In the genomic region with DNA sequence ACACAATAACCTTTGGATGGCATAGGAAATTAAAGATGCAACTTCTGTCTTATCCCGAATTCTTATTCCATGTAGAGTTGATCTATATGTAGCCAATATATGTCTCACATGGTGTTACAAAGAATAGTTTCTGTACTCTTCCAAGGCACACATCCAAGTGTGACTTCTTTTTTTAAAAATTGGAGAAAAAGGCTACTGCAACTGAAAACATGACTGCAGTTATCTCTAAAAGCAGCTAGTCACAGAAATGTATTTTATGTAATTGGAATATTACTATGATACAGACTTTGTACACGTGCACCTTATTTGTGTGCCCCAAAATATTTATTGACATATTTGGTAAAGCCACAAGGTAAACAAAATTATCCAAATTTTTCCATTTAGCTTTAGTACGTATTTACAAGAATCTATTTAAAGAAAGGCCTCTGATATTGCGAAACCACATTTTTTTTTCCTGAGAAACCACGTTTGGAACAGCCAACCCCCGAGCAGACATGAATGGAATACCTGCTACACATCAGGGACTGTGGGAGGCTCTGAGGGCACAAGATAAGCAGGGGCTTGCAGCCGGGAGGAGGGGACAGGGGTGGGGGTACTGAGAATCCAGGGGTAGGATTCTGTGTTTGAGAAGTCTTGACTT, we compare ENCODE assay signal across 18 cellular contexts.
DNase-seq lines count a peak whose midpoint lies in the region; ATAC-seq and TF ChIP-seq lines count a peak whose summit lies in the region.
"Had no signal": no experiment of that assay in that cellular context is flagged by ENCODE, and none has a peak within 500 bp of the region (broad histone marks: within the 10 kb centered on the region; RNA-seq: fewer than 3 reads in every experiment).

No MANE protein-coding gene starts in this region.

- intact Hi-C loops in PC-3 (cut with micrococcal nuclease), result no loop called here
- intact Hi-C loops in esophagus muscularis mucosa (cut with DNase I), result no loop called here

- ATAC-seq in PC-3, result no peak
- ATAC-seq in activated CD4-positive, CD25-positive, alpha-beta regulatory T cell treated with anti-CD3 and anti-CD28 coated beads, Interleukin-2, amount 50 U/mL, for 24 hours, result no peak
- ATAC-seq: activated CD8-positive, alpha-beta T cell treated with anti-CD3 and anti-CD28 coated beads for 36 hours; stimulated activated memory B cell treated with anti-CD40 and anti-IgM and Interleukin-4, amounts not matched to agents 10 μg/mL and 1 μg/mL and 100 μg/mL, for 72 hours had no signal

- no peaks in the 10 kb centered on the region for H3K9me2 ChIP-seq in PC-3 (replicated peaks; ENCODE audit: low read length)

- H3K4me2 ChIP-seq in PC-3 (ENCODE audit: low read length), result no peak overlapping the region
- peak overlapping the region; percentile 27 for H3K4me2 ChIP-seq in fibroblast of lung (ENCODE audit: extremely low read depth, insufficient read depth, low read length)

- no peak overlapping the region for H2AFZ ChIP-seq in PC-3 (ENCODE audit: low read length)
- H2AFZ ChIP-seq in fibroblast of lung (ENCODE audit: low read length), result no peak overlapping the region

- TF ChIP-seq CTCF in BJ (IDR thresholded peaks at IDR 0.05; ENCODE audit: insufficient read depth, low read depth, low read length) (no peak), PC-3 (conservative IDR thresholded peaks at IDR 0.05; ENCODE audit: low read depth, low read length) (no peak), fibroblast of lung (conservative IDR thresholded peaks at IDR 0.05 in 1 of 2, IDR thresholded peaks at IDR 0.05 in 1 of 2; ENCODE audit: low read depth in 1 of 2, low read length in 2 of 2) (no peak), esophagus muscularis mucosa (IDR thresholded peaks at IDR 0.05) (no peak), right atrium auricular region (IDR thresholded peaks at IDR 0.05) (no peak)

- TF ChIP-seq EP300 in esophagus muscularis mucosa (IDR thresholded peaks at IDR 0.05), result no peak

- H3K27me3 ChIP-seq in BJ (ENCODE audit: control insufficient read depth, insufficient read depth, low read length) (no peaks in the 10 kb centered on the region), PC-3 (ENCODE audit: low read length) (no peaks in the 10 kb centered on the region), fibroblast of lung (ENCODE audit: control insufficient read depth, insufficient read depth, low read length) (peaks cover 5% of the 10 kb centered on the region), esophagus muscularis mucosa (no peaks in the 10 kb centered on the region), right atrium auricular region (no peaks in the 10 kb centered on the region)
- H3K27me3 ChIP-seq: esophagus squamous epithelium had no signal

- H3K79me2 ChIP-seq in PC-3 (ENCODE audit: low read length) (no peaks in the 10 kb centered on the region), fibroblast of lung (ENCODE audit: control insufficient read depth, insufficient read depth, low read length) (no peaks in the 10 kb centered on the region)

- H3K9me3 ChIP-seq in PC-3 (ENCODE audit: low read length), result no peaks in the 10 kb centered on the region
- no peaks in the 10 kb centered on the region for H3K9me3 ChIP-seq in fibroblast of lung (ENCODE audit: control insufficient read depth, insufficient read depth, low read depth, low read length)
- H3K9me3 ChIP-seq in esophagus muscularis mucosa, result no peaks in the 10 kb centered on the region
- no peaks in the 10 kb centered on the region for H3K9me3 ChIP-seq in right atrium auricular region
- H3K9me3 ChIP-seq: esophagus squamous epithelium had no signal

- no peaks in the 10 kb centered on the region for H3F3A ChIP-seq in PC-3 (ENCODE audit: low read length, unreplicated experiment)

- H3K9ac ChIP-seq in PC-3 (ENCODE audit: low read length), result no peak overlapping the region
- no peak overlapping the region for H3K9ac ChIP-seq in fibroblast of lung (ENCODE audit: insufficient read depth, low read length)

- TF ChIP-seq POLR2A in esophagus muscularis mucosa (IDR thresholded peaks at IDR 0.05; ENCODE audit: low read depth), result no peak

- H4K20me1 ChIP-seq in PC-3 (ENCODE audit: low read length), result no peaks in the 10 kb centered on the region
- no peaks in the 10 kb centered on the region for H4K20me1 ChIP-seq in fibroblast of lung (ENCODE audit: control insufficient read depth, extremely low read depth, insufficient read depth, low read length)

- H3K4me3 ChIP-seq in BJ (ENCODE audit: low read depth, low read length), result no peak overlapping the region
- H3K4me3 ChIP-seq in PC-3 (ENCODE audit: low read length), result no peak overlapping the region
- H3K4me3 ChIP-seq in fibroblast of lung (replicated peaks in 1 of 4; ENCODE audit: control extremely low read depth in 1 of 4, insufficient read depth in 1 of 4, low read depth in 3 of 4, low read length in 4 of 4), result no peak overlapping the region
- H3K4me3 ChIP-seq in skeletal muscle cell (ENCODE audit: low read depth, low read length), result no peak overlapping the region
- H3K4me3 ChIP-seq in esophagus muscularis mucosa, result no peak overlapping the region
- no peak overlapping the region for H3K4me3 ChIP-seq in right atrium auricular region
- H3K4me3 ChIP-seq: esophagus squamous epithelium had no signal

- DNase-seq in BJ (ENCODE audit: low read depth) (peak; percentile 80), PC-3 (peak; percentile 24), fibroblast of lung (ENCODE audit: low read depth in 2 of 2) (peak; percentile 54 to 61), skeletal muscle cell (ENCODE audit: low read depth) (peak; percentile 4), esophagus muscularis mucosa (ENCODE audit: extremely low spot score) (no peak), D341Med (ENCODE audit: low spot score) (no peak), right atrium auricular region (ENCODE audit: low spot score) (no peak)
- DNase-seq: activated CD8-positive, alpha-beta T cell treated with anti-CD3 and anti-CD28 coated beads for 36 hours; activated effector memory CD4-positive, alpha-beta T cell treated with anti-CD3 and anti-CD28 coated beads, Interleukin-2, amount 50 U/mL, for 16 hours; CD4-positive, alpha-beta memory T cell; esophagus squamous epithelium; H9; NCI-H146; retina; SHP77; stimulated activated CD4-positive, alpha-beta T cell treated with anti-CD3 and anti-CD28 coated beads, Interleukin-4, amount 100 ng/mL, for 24 hours had no signal

- POLR2A ChIA-PET in BJ (lab: Charles Lee), result interaction anchor here (0.5 kb wide), 1 partner anchor 411 kb away, joined by 7 read pairs; no protein-coding TSS in a partner anchor
- POLR2A ChIA-PET in PC-3 (lab: Charles Lee; ENCODE audit: unreplicated experiment), result no interaction called here

- WGBS in esophagus muscularis mucosa, result 60% methylated on average over 7 of the region's 7 CpGs

- no TSS peak for BruUV-seq in PC-3 (replicated peaks; lab: Mats Ljungman, UMichigan)

- H3K27ac ChIP-seq in PC-3 (ENCODE audit: low read length) (no peak overlapping the region), fibroblast of lung (ENCODE audit: insufficient read depth, low read length) (no peak overlapping the region), esophagus muscularis mucosa (replicated peaks in 1 of 4) (no peak overlapping the region), right atrium auricular region (no peak overlapping the region)
- H3K27ac ChIP-seq: esophagus squamous epithelium had no signal

- H3K36me3 ChIP-seq in BJ (ENCODE audit: control insufficient read depth, insufficient read depth, low read length) (no peaks in the 10 kb centered on the region), PC-3 (ENCODE audit: low read depth, low read length) (no peaks in the 10 kb centered on the region), fibroblast of lung (ENCODE audit: control insufficient read depth, insufficient read depth, low read length) (no peaks in the 10 kb centered on the region), esophagus muscularis mucosa (no peaks in the 10 kb centered on the region), right atrium auricular region (no peaks in the 10 kb centered on the region)
- H3K36me3 ChIP-seq: esophagus squamous epithelium had no signal

- H3K4me1 ChIP-seq in PC-3 (ENCODE audit: insufficient read depth, low read length), result no peaks in the 10 kb centered on the region
- H3K4me1 ChIP-seq in fibroblast of lung (ENCODE audit: control insufficient read depth, extremely low read depth, insufficient read depth, low read length), result peaks cover 4% of the 10 kb centered on the region
- no peaks in the 10 kb centered on the region for H3K4me1 ChIP-seq in esophagus muscularis mucosa
- no peaks in the 10 kb centered on the region for H3K4me1 ChIP-seq in right atrium auricular region

- CTCF ChIA-PET in BJ (lab: Yijun Ruan, JAX), result interaction anchor here (1.0 to 1.8 kb wide), 7 partner anchors 9 to 219 kb away, joined by 3 to 6 read pairs (median 4); a partner anchor contains a TSS
- CTCF ChIA-PET in PC-3 (lab: Charles Lee), result no interaction called here

Comparison
In these comparisons a context has a peak if more than half of its experiments do, and no peak if none do; other contexts are left out.
1. DNase-seq: peak in BJ (single experiment), PC-3 (single experiment), fibroblast of lung (2 of 2) and skeletal muscle cell (single experiment); none in esophagus muscularis mucosa (single experiment), D341Med (single experiment) and right atrium auricular region (single experiment).